ENCODE assay signal across 8 cellular contexts in the genomic region with DNA sequence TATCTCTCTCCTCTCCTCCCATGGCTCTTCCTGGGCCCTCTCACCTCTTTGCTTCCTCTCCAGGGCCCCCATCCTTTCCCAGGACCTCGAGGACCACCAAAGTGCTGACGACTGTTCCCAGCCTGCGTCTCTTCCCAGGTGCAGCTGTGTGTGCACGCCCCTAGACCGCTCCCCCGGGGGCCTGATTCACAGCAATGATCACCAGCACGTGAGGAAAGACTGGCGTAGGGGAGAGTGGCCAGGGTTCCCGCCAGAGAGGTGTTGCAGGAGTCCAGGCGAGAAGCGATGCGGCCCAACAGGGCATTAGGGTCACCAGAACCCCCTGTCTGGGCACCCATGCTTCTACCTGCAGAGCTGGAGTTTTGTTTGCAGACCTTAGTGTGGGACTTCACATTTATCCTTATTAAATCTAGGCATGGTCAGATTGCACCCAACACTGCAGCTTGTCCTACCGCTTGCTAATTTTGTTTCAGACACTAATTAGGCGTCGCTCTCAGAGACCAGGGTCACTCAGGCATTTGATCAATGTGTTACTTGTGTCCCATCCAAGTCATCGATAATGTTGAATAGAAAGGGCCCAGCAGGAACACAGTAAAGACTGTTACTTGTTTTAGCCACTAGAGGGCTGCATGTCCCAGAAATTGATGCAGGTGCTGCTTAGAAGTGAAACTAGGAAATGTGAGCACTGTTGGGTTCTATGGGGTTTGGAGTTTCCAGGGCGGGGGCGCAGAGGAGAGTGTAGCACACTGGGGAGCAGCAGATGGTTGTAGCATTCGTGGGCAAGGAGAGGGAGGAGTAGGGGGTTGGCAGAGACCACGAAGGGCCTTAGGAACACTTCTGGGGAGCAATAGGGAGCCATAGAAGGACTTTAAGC. TPM values are rescaled to one million over a fixed set of nuclear protein-coding genes. Genes with fewer than 3 reads are reported as not detected.
DNase-seq lines count a peak whose midpoint lies in the region; ATAC-seq and TF ChIP-seq lines count a peak whose summit lies in the region.

No MANE protein-coding gene starts in this region.

- no peaks in the 10 kb centered on the region for H4K20me1 ChIP-seq in SK-N-SH (ENCODE audit: insufficient read depth)

- ATAC-seq in GM21786 (IDR thresholded peaks at IDR 0.05; ENCODE audit: unreplicated experiment) (peak; percentile 90), Right ventricle myocardium superior (ENCODE audit: poor library complexity) (peak; percentile 77)

- H3K36me3 Mint-ChIP-seq in activated naive CD4-positive, alpha-beta T cell treated with anti-CD3 and anti-CD28 coated beads, Interleukin-2, amount 50 U/mL, for 24 hours, result no peaks in the 10 kb centered on the region

- peak; percentile 97 for TF ChIP-seq RAD21 in SK-N-SH (IDR thresholded peaks at IDR 0.05; ENCODE audit: low read length)

- TF ChIP-seq CTCF in LNCAP (IDR thresholded peaks at IDR 0.05) (peak; percentile 74), SK-N-SH (IDR thresholded peaks at IDR 0.05) (peak; percentile 93), uterus (IDR thresholded peaks at IDR 0.05) (peak; percentile 81 to 95 (median 90))

- no peaks in the 10 kb centered on the region for H3K9me2 ChIP-seq in SK-N-SH

- POLR2A ChIA-PET in SK-N-SH (lab: Yijun Ruan, JAX), result no interaction called here

- TF ChIP-seq EP300 in SK-N-SH (IDR thresholded peaks at IDR 0.05; ENCODE audit: borderline replicate concordance in 1 of 2, low read depth in 1 of 2, low read length in 1 of 2), result no peak

- no peak for TF ChIP-seq POLR2A in uterus (IDR thresholded peaks at IDR 0.05)

- H3K27me3 ChIP-seq in SK-N-SH (ENCODE audit: insufficient read depth) (no peaks in the 10 kb centered on the region), uterus (no peaks in the 10 kb centered on the region)

- H3K4me3 Mint-ChIP-seq in activated naive CD4-positive, alpha-beta T cell treated with anti-CD3 and anti-CD28 coated beads, Interleukin-2, amount 50 U/mL, for 24 hours, result peak overlapping the region; percentile 73

- intact Hi-C loops in Right ventricle myocardium superior (cut with DNase I), result loop anchor here (2.0 kb wide), 1 partner anchor 306 kb away; no protein-coding TSS in a partner anchor
- intact Hi-C loops in uterus (cut with DNase I; ENCODE audit: low total_unique reads), result loop anchor here (5.0 to 10.0 kb wide), 2 partner anchors 134 to 306 kb away; no protein-coding TSS in a partner anchor

- no peaks in the 10 kb centered on the region for H3K9me3 Mint-ChIP-seq in activated naive CD4-positive, alpha-beta T cell treated with anti-CD3 and anti-CD28 coated beads, Interleukin-2, amount 50 U/mL, for 24 hours

- H3K9me3 ChIP-seq in SK-N-SH (no peaks in the 10 kb centered on the region), uterus (no peaks in the 10 kb centered on the region)

- no peaks in the 10 kb centered on the region for H3K79me2 ChIP-seq in SK-N-SH (ENCODE audit: insufficient read depth)

- H3K36me3 ChIP-seq in SK-N-SH (replicated peaks in 1 of 2; ENCODE audit: control insufficient read depth in 1 of 2, insufficient read depth in 2 of 2, low read length in 1 of 2) (no peaks in the 10 kb centered on the region), uterus (no peaks in the 10 kb centered on the region)

- H2AFZ ChIP-seq in SK-N-SH (ENCODE audit: low read depth), result peak overlapping the region; percentile 68

- CTCF ChIA-PET in SK-N-SH (lab: Yijun Ruan, JAX), result interaction anchor here (0.6 to 7.4 kb wide), 26 partner anchors 9 to 320 kb away, joined by 3 to 73 read pairs (median 4); a partner anchor contains a TSS

- H3K4me1 Mint-ChIP-seq in activated naive CD4-positive, alpha-beta T cell treated with anti-CD3 and anti-CD28 coated beads, Interleukin-2, amount 50 U/mL, for 24 hours, result peaks cover 18% of the 10 kb centered on the region

- H3K27me3 Mint-ChIP-seq in activated naive CD4-positive, alpha-beta T cell treated with anti-CD3 and anti-CD28 coated beads, Interleukin-2, amount 50 U/mL, for 24 hours, result no peaks in the 10 kb centered on the region

- no peak overlapping the region for H3K9ac ChIP-seq in SK-N-SH

- H3K4me2 ChIP-seq in SK-N-SH, result peak overlapping the region; percentile 54

- DNase-seq in ELR (ENCODE audit: low read depth) (peak; percentile 86), SK-N-SH (peak; percentile 76), Right ventricle myocardium superior (peak; percentile 60), putamen (ENCODE audit: low spot score) (peak; percentile 72), uterus (peak; percentile 52 to 68)

- H3K27ac ChIP-seq in SK-N-SH (ENCODE audit: low read depth in 2 of 2, low read length in 1 of 2) (no peak overlapping the region), uterus (peak overlapping the region; percentile 13 to 57)

- H3F3A ChIP-seq in SK-N-SH (replicated peaks; ENCODE audit: insufficient read depth), result no peaks in the 10 kb centered on the region

- H3K4me1 ChIP-seq in SK-N-SH (ENCODE audit: control insufficient read depth in 1 of 2, insufficient read depth in 2 of 2, low read depth in 1 of 2, low read length in 1 of 2) (no peaks in the 10 kb centered on the region; a peak in 1 of 4 replicates), uterus (no peaks in the 10 kb centered on the region)

- 18% methylated on average over 19 of the region's 20 CpGs for WGBS in SK-N-SH (ENCODE audit: low lambda C conversion rate)

- H3K4me3 ChIP-seq in SK-N-SH (ENCODE audit: low read depth in 2 of 2, low read length in 1 of 2) (no peak overlapping the region; a peak in 1 of 4 replicates), uterus (peak overlapping the region; percentile 13 to 25)

- peak overlapping the region; percentile 5 for H3K27ac Mint-ChIP-seq in activated naive CD4-positive, alpha-beta T cell treated with anti-CD3 and anti-CD28 coated beads, Interleukin-2, amount 50 U/mL, for 24 hours

TF ChIP-seq in SK-N-SH, 30 proteins besides CTCF, POLR2A, EP300 and RAD21:
- TF ChIP-seq NRF1 (IDR thresholded peaks at IDR 0.05; ENCODE audit: low read depth, low read length) (peak; percentile 10; the same call in 1 of the 2 replicates), JUND (IDR thresholded peaks at IDR 0.05) (no peak), SMC3 (IDR thresholded peaks at IDR 0.05; ENCODE audit: low read depth, low read length) (peak; percentile 93)

RNA-seq across cellular contexts. Expression of a gene that starts 53.2 kb away (rescaled TPM):
- 3.2 and 3.5 TPM in 2 replicates for polyA plus RNA-seq in SK-N-SH (2012; rRNA removed)
- polyA plus RNA-seq in SK-N-SH (2012; cell fraction: cytosol; rRNA removed), result 4.2 and 4.8 TPM in 2 replicates
- 2.8 and 3.3 TPM in 2 replicates for polyA plus RNA-seq in SK-N-SH (2012; cell fraction: nucleus; rRNA removed)
- total RNA-seq in Right ventricle myocardium superior, result 7.3 TPM
- total RNA-seq in uterus, result 10 to 100 TPM in 2 of 4 donors, 1 to 10 TPM in 2; 1.8 to 76.5 (median 10.9) TPM

Comparison
In these comparisons a context has a peak if more than half of its experiments do, and no peak if none do; other contexts are left out.
1. H3K27ac ChIP-seq: peak in uterus (2 of 2); none in SK-N-SH (0 of 2).
2. H3K4me3 ChIP-seq: peak in uterus (2 of 2); none in SK-N-SH (0 of 2).
3. Peak in every context shown above with its lines, with median percentiles within 50 percentile points of each other: DNase-seq and CTCF ChIP-seq.